Comparison of ENCODE assay signal across 21 cellular contexts in the genomic region with DNA sequence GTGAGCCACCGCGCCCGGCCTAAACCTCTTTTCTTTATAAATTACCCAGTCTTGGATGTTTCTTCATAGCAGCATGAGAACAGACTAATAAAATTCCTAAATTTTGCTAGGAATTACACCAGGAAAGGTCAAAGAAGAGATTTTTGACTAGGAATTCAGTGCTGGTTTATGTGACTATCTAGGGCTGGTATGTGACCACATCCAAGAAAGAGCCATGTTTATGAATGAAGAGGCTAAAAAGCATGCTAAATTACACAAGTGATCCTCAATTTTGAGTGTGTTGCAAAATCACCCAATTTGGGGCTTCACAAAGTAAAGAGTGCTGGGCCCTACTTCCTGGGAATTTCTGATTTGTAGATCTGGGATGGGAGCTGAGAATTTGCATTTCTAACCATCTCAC.
DNase-seq lines count a peak whose midpoint lies in the region; TF ChIP-seq lines count a peak whose summit lies in the region.
"Had no signal": no experiment of that assay in that cellular context is flagged by ENCODE, and none has a peak within 500 bp of the region (broad histone marks: within the 10 kb centered on the region; RNA-seq: fewer than 3 reads in every experiment).

No MANE protein-coding gene starts in this region.

- H3K9me2 ChIP-seq in GM23248 (ENCODE audit: insufficient read depth) (no peaks in the 10 kb centered on the region), OCI-LY1 (ENCODE audit: low read depth, low read length) (no peaks in the 10 kb centered on the region)

- no peak overlapping the region for H3K27ac Mint-ChIP-seq in activated naive CD8-positive, alpha-beta T cell treated with anti-CD3 and anti-CD28 coated beads for 36 hours
- H3K27ac Mint-ChIP-seq in HFFc6 = no peak overlapping the region
- H3K27ac Mint-ChIP-seq: B cell, CD14-positive monocyte, T-cell had no signal

- H3K27me3 ChIP-seq in GM23248 (replicated peaks; ENCODE audit: insufficient read depth) (no peaks in the 10 kb centered on the region), OCI-LY1 (ENCODE audit: insufficient read depth, low read length) (no peaks in the 10 kb centered on the region)

- TF ChIP-seq CTCF in AG09309 (IDR thresholded peaks at IDR 0.05; ENCODE audit: control insufficient read depth, insufficient read depth, low read depth, low read length, missing control alignments) (no peak), OCI-LY1 (IDR thresholded peaks at IDR 0.05; ENCODE audit: low read length) (no peak), fibroblast of villous mesenchyme (IDR thresholded peaks at IDR 0.05; ENCODE audit: insufficient read depth, low read depth, low read length) (no peak), HFFc6 (IDR thresholded peaks at IDR 0.05) (no peak)

- no peak overlapping the region for H3K27ac ChIP-seq in GM23248
- H3K27ac ChIP-seq in OCI-LY1 (ENCODE audit: low read depth, low read length, poor library complexity, severe bottlenecking) = peak overlapping the region; percentile 85
- H3K27ac ChIP-seq: RWPE1 had no signal

- H4K20me1 ChIP-seq in GM23248 (ENCODE audit: insufficient read depth) (no peaks in the 10 kb centered on the region), OCI-LY1 (ENCODE audit: insufficient read depth, low read length) (no peaks in the 10 kb centered on the region)

- H3K9me3 ChIP-seq in GM23248 (ENCODE audit: low read depth) = no peaks in the 10 kb centered on the region
- no peaks in the 10 kb centered on the region for H3K9me3 ChIP-seq in OCI-LY1 (ENCODE audit: low read length)

- in situ Hi-C loops in GM23248 (cut with MboI) = no loop called here

- 92 to 98% methylated on average over 3 of the region's 3 CpGs for WGBS in GM23248 (ENCODE audit: low coverage in 1 of 2, low lambda C conversion rate in 2 of 2, missing lambda C conversion rate in 2 of 2), 2 experiments

- H3F3A ChIP-seq in GM23248 (ENCODE audit: insufficient read depth) (no peaks in the 10 kb centered on the region), OCI-LY1 (ENCODE audit: insufficient read depth, low read length) (no peaks in the 10 kb centered on the region)

- H3K9ac ChIP-seq in GM23248 (no peak overlapping the region), OCI-LY1 (ENCODE audit: low read length) (no peak overlapping the region)

- DNase-seq in AG09309 (ENCODE audit: low read depth) (peak; percentile 27), GM23248 (peak; percentile 49), fibroblast of villous mesenchyme (ENCODE audit: low read depth) (peak; percentile 20), HFFc6 (no peak), HT-29 (ENCODE audit: low spot score) (no peak)
- no peak for DNase-seq in activated naive CD8-positive, alpha-beta T cell treated with anti-CD3 and anti-CD28 coated beads for 36 hours
- no peak for DNase-seq in activated CD8-positive, alpha-beta memory T cell treated with anti-CD3 and anti-CD28 coated beads, Interleukin-2, amount 50 U/mL, for 4 hours
- DNase-seq: Calu3, DMS79 treated with DMSO at 0.1 percent for 48 hours, H7, NCI-H1105 treated with DMSO at 0.1 percent for 48 hours, NCI-H146, NCI-H1930, NCI-H2227 treated with DMSO at 0.1 percent for 48 hours, NCI-H526 treated with DMSO at 0.1 percent for 48 hours, SHP77, T-cell had no signal

- H3K4me3 ChIP-seq in AG09309 (ENCODE audit: control insufficient read depth, low read depth, low read length) (no peak overlapping the region), GM23248 (no peak overlapping the region), OCI-LY1 (ENCODE audit: low read depth, low read length, poor library complexity, severe bottlenecking) (no peak overlapping the region), fibroblast of villous mesenchyme (ENCODE audit: low read depth, low read length) (no peak overlapping the region)

- no peaks in the 10 kb centered on the region for H3K9me3 Mint-ChIP-seq in activated naive CD8-positive, alpha-beta T cell treated with anti-CD3 and anti-CD28 coated beads for 36 hours
- peaks cover 28% of the 10 kb centered on the region for H3K9me3 Mint-ChIP-seq in HFFc6

- H3K79me2 ChIP-seq in GM23248 (ENCODE audit: insufficient read depth) = no peaks in the 10 kb centered on the region
- no peaks in the 10 kb centered on the region for H3K79me2 ChIP-seq in OCI-LY1 (ENCODE audit: insufficient read depth, low read length)

- no peaks in the 10 kb centered on the region for H3K27me3 Mint-ChIP-seq in activated naive CD8-positive, alpha-beta T cell treated with anti-CD3 and anti-CD28 coated beads for 36 hours
- H3K27me3 Mint-ChIP-seq in HFFc6 (ENCODE audit: insufficient read depth) = no peaks in the 10 kb centered on the region

- H3K4me3 Mint-ChIP-seq in activated naive CD8-positive, alpha-beta T cell treated with anti-CD3 and anti-CD28 coated beads for 36 hours = no peak overlapping the region
- H3K4me3 Mint-ChIP-seq in HFFc6 = no peak overlapping the region
- H3K4me3 Mint-ChIP-seq: B cell, CD14-positive monocyte, T-cell had no signal

- H3K36me3 ChIP-seq in GM23248 (ENCODE audit: low read depth) (no peaks in the 10 kb centered on the region), OCI-LY1 (ENCODE audit: insufficient read depth, low read length) (peaks cover 5% of the 10 kb centered on the region; the same call in 1 of the 2 replicates)

- peaks cover 2% of the 10 kb centered on the region for H3K4me1 Mint-ChIP-seq in activated naive CD8-positive, alpha-beta T cell treated with anti-CD3 and anti-CD28 coated beads for 36 hours
- H3K4me1 Mint-ChIP-seq in HFFc6 (ENCODE audit: low read depth) = no peaks in the 10 kb centered on the region

- H3K36me3 Mint-ChIP-seq in activated naive CD8-positive, alpha-beta T cell treated with anti-CD3 and anti-CD28 coated beads for 36 hours = no peaks in the 10 kb centered on the region
- peaks cover 8% of the 10 kb centered on the region for H3K36me3 Mint-ChIP-seq in HFFc6 (ENCODE audit: low read depth)
- H3K36me3 Mint-ChIP-seq: CD14-positive monocyte, T-cell had no signal

- H3K4me1 ChIP-seq in GM23248 (ENCODE audit: insufficient read depth) = no peaks in the 10 kb centered on the region
- H3K4me1 ChIP-seq in OCI-LY1 (ENCODE audit: insufficient read depth, low read length, severe bottlenecking) = peaks cover 38% of the 10 kb centered on the region

- H3K4me2 ChIP-seq in GM23248 (ENCODE audit: unreplicated experiment) = no peak overlapping the region
- no peak overlapping the region for H3K4me2 ChIP-seq in OCI-LY1 (ENCODE audit: low read length)

- H2AFZ ChIP-seq in GM23248 (no peak overlapping the region), OCI-LY1 (ENCODE audit: low read length) (no peak overlapping the region)

Comparison
In these comparisons a context has a peak if more than half of its experiments do, and no peak if none do; other contexts are left out.
1. DNase-seq: peak in AG09309 (single experiment), GM23248 (single experiment) and fibroblast of villous mesenchyme (single experiment); none in activated naive CD8-positive, alpha-beta T cell treated with anti-CD3 and anti-CD28 coated beads for 36 hours (single experiment), activated CD8-positive, alpha-beta memory T cell treated with anti-CD3 and anti-CD28 coated beads, Interleukin-2, amount 50 U/mL, for 4 hours (single experiment), HFFc6 (single experiment) and HT-29 (single experiment).